ENCODE assay signal across 9 cellular contexts in the genomic region with DNA sequence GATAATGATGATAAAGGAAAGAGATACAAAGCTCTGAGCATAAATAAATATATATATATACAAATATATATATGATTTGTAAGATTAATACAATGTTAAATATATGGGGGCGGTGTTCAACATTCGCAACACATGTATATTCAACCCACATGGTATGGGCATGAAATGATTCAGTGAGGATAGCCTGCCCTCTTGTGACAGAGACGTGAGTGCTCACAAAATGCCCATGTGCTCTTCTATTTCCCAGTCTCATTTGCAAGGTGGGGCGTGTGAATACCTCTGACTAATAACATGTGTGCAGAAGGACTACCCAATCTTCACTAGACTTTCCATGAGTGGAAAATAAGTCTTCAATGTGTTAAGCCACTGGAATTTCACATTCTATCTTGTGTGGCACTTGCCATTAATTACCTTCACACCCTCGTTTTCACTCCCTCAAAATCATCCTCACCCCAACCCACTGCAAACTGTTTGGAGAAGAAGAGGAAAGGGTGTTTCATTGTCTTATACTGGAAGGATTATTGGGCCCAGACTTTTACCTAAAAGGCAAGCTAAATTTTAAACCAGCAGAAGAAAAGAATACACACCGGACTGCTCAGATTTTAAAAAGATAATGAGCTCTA. TPM values are rescaled to one million over a fixed set of nuclear protein-coding genes. Genes with fewer than 3 reads are reported as not detected.
DNase-seq lines count a peak whose midpoint lies in the region; ATAC-seq and TF ChIP-seq lines count a peak whose summit lies in the region.
"Had no signal": no experiment of that assay in that cellular context is flagged by ENCODE, and none has a peak within 500 bp of the region (broad histone marks: within the 10 kb centered on the region; RNA-seq: fewer than 3 reads in every experiment).

No MANE protein-coding gene starts in this region.

- no peak overlapping the region for H2AFZ ChIP-seq in smooth muscle cell (ENCODE audit: low read depth)

- H3K4me1 Mint-ChIP-seq in activated CD8-positive, alpha-beta T cell treated with anti-CD3 and anti-CD28 coated beads, Interleukin-2, amount 10 ng/mL, durations not matched to agents 7 days and 5 days (ENCODE audit: low read depth), result no peaks in the 10 kb centered on the region
- H3K4me1 Mint-ChIP-seq: activated naive CD8-positive, alpha-beta T cell treated with anti-CD3 and anti-CD28 coated beads, Interleukin-2, amount 10 ng/mL, durations not matched to agents 7 days and 5 days had no signal

- no peak overlapping the region for H3K4me3 Mint-ChIP-seq in activated CD8-positive, alpha-beta T cell treated with anti-CD3 and anti-CD28 coated beads, Interleukin-2, amount 10 ng/mL, durations not matched to agents 7 days and 5 days
- H3K4me3 Mint-ChIP-seq: activated naive CD8-positive, alpha-beta T cell treated with anti-CD3 and anti-CD28 coated beads, Interleukin-2, amount 10 ng/mL, durations not matched to agents 7 days and 5 days had no signal

- no peaks in the 10 kb centered on the region for H3K4me1 ChIP-seq in smooth muscle cell (ENCODE audit: low read depth)
- no peaks in the 10 kb centered on the region for H3K4me1 ChIP-seq in suprapubic skin

- POLR2A ChIA-PET in activated CD8-positive, alpha-beta T cell treated with anti-CD3 and anti-CD28 coated beads, Interleukin-2, amount 10 ng/mL, durations not matched to agents 7 days and 5 days (lab: Charles Lee), result no interaction called here

- H3K27me3 ChIP-seq in smooth muscle cell (ENCODE audit: low read depth) (peaks cover 4% of the 10 kb centered on the region), suprapubic skin (peaks cover 4% of the 10 kb centered on the region)

- DNase-seq in DMS 273 treated with DMSO at 0.1 percent for 48 hours (lab: John Stamatoyannopoulos, UW) (peak; percentile 35), NCI-H226 (peak; percentile 53), head of caudate nucleus (peak in 27 of 42 donors; percentile 2 to 54 (median 25)), smooth muscle cell (lab: John Stamatoyannopoulos, UW; ENCODE audit: unreplicated experiment) (no peak), suprapubic skin (ENCODE audit: low spot score in 2 of 2) (no peak)
- peak; percentile 48 for DNase-seq in activated CD8-positive, alpha-beta T cell treated with anti-CD3 and anti-CD28 coated beads, Interleukin-2, amount 10 ng/mL, durations not matched to agents 7 days and 5 days
- DNase-seq: activated naive CD8-positive, alpha-beta T cell treated with anti-CD3 and anti-CD28 coated beads, Interleukin-2, amount 10 ng/mL, durations not matched to agents 7 days and 5 days had no signal

- H3K27ac ChIP-seq in smooth muscle cell (ENCODE audit: low read depth) (no peak overlapping the region), suprapubic skin (no peak overlapping the region)

- H3K9ac ChIP-seq in smooth muscle cell (ENCODE audit: low read depth), result no peak overlapping the region

- 42% methylated on average over 6 of the region's 6 CpGs for WGBS in smooth muscle cell (ENCODE audit: low lambda C conversion rate)
- WGBS in suprapubic skin, result 26% methylated on average over 6 of the region's 6 CpGs

- no peaks in the 10 kb centered on the region for H3K9me3 Mint-ChIP-seq in activated CD8-positive, alpha-beta T cell treated with anti-CD3 and anti-CD28 coated beads, Interleukin-2, amount 10 ng/mL, durations not matched to agents 7 days and 5 days (ENCODE audit: insufficient read depth)
- H3K9me3 Mint-ChIP-seq: activated naive CD8-positive, alpha-beta T cell treated with anti-CD3 and anti-CD28 coated beads, Interleukin-2, amount 10 ng/mL, durations not matched to agents 7 days and 5 days had no signal

- H3K4me3 ChIP-seq in smooth muscle cell, result no peak overlapping the region
- H3K4me3 ChIP-seq in suprapubic skin, result no peak overlapping the region

- no peaks in the 10 kb centered on the region for H3K36me3 Mint-ChIP-seq in activated CD8-positive, alpha-beta T cell treated with anti-CD3 and anti-CD28 coated beads, Interleukin-2, amount 10 ng/mL, durations not matched to agents 7 days and 5 days (ENCODE audit: low read depth)
- H3K36me3 Mint-ChIP-seq: activated naive CD8-positive, alpha-beta T cell treated with anti-CD3 and anti-CD28 coated beads, Interleukin-2, amount 10 ng/mL, durations not matched to agents 7 days and 5 days had no signal

- intact Hi-C loops in head of caudate nucleus (cut with DNase I), result no loop called here

- no peak for TF ChIP-seq POLR2A in suprapubic skin (IDR thresholded peaks at IDR 0.05)

- no peaks in the 10 kb centered on the region for H3K79me2 ChIP-seq in smooth muscle cell (ENCODE audit: low read depth)

- H3K27ac Mint-ChIP-seq in activated CD8-positive, alpha-beta T cell treated with anti-CD3 and anti-CD28 coated beads, Interleukin-2, amount 10 ng/mL, durations not matched to agents 7 days and 5 days, result no peak overlapping the region
- H3K27ac Mint-ChIP-seq: activated naive CD8-positive, alpha-beta T cell treated with anti-CD3 and anti-CD28 coated beads, Interleukin-2, amount 10 ng/mL, durations not matched to agents 7 days and 5 days had no signal

- peak; percentile 45 for TF ChIP-seq CTCF in smooth muscle cell (IDR thresholded peaks at IDR 0.05; ENCODE audit: borderline replicate concordance, insufficient read depth, poor library complexity, severe bottlenecking)
- TF ChIP-seq CTCF in suprapubic skin (IDR thresholded peaks at IDR 0.05), result peak in 1 of 2 donors; percentile 62

- H3K36me3 ChIP-seq in smooth muscle cell (ENCODE audit: low read depth), result no peaks in the 10 kb centered on the region
- H3K36me3 ChIP-seq in suprapubic skin, result no peaks in the 10 kb centered on the region

- no peaks in the 10 kb centered on the region for H4K20me1 ChIP-seq in smooth muscle cell (ENCODE audit: low read depth)

- no peaks in the 10 kb centered on the region for H3F3A ChIP-seq in smooth muscle cell (ENCODE audit: low read depth)

- H3K4me2 ChIP-seq in smooth muscle cell, result no peak overlapping the region

- H3K27me3 Mint-ChIP-seq in activated CD8-positive, alpha-beta T cell treated with anti-CD3 and anti-CD28 coated beads, Interleukin-2, amount 10 ng/mL, durations not matched to agents 7 days and 5 days (ENCODE audit: low read depth), result peaks cover 31% of the 10 kb centered on the region

- CTCF ChIA-PET in activated CD8-positive, alpha-beta T cell treated with anti-CD3 and anti-CD28 coated beads, Interleukin-2, amount 10 ng/mL, durations not matched to agents 7 days and 5 days (lab: Charles Lee), result interaction anchor here (0.6 to 2.8 kb wide), 5 partner anchors 14 to 634 kb away, joined by 3 to 12 read pairs (median 5); no protein-coding TSS in a partner anchor

- H3K9me3 ChIP-seq in smooth muscle cell (replicated peaks; ENCODE audit: low read depth), result no peaks in the 10 kb centered on the region
- no peaks in the 10 kb centered on the region for H3K9me3 ChIP-seq in suprapubic skin

- no peak for TF ChIP-seq EP300 in suprapubic skin (IDR thresholded peaks at IDR 0.05)

- ATAC-seq in GM19035 (IDR thresholded peaks at IDR 0.05; ENCODE audit: unreplicated experiment) (peak; percentile 92), HG03159 (IDR thresholded peaks at IDR 0.05; ENCODE audit: unreplicated experiment) (peak; percentile 91)
- peak; percentile 67 for ATAC-seq in activated CD8-positive, alpha-beta T cell treated with anti-CD3 and anti-CD28 coated beads, Interleukin-2, amount 10 ng/mL, durations not matched to agents 7 days and 5 days

RNA-seq across cellular contexts. Expression of gene ASAH2, which starts 26.9 kb away (rescaled TPM):
- total RNA-seq in activated CD8-positive, alpha-beta T cell treated with anti-CD3 and anti-CD28 coated beads, Interleukin-2, amount 10 ng/mL, durations not matched to agents 7 days and 5 days, result 1 to 10 TPM; 1.8 to 2.3 TPM
- total RNA-seq in smooth muscle cell, result 1.3 and 4.1 TPM in 2 replicates
- polyA plus RNA-seq in smooth muscle cell, result 0.93 and 1.6 TPM in 2 replicates
- 1 to 10 TPM; 2.4 to 6.1 (median 4.6) TPM for total RNA-seq in suprapubic skin

Comparison
In these comparisons a context has a peak if more than half of its experiments do, and no peak if none do; other contexts are left out.
1. DNase-seq: peak in DMS 273 treated with DMSO at 0.1 percent for 48 hours (single experiment), NCI-H226 (single experiment), activated CD8-positive, alpha-beta T cell treated with anti-CD3 and anti-CD28 coated beads, Interleukin-2, amount 10 ng/mL, durations not matched to agents 7 days and 5 days (single experiment) and head of caudate nucleus (27 of 42); none in smooth muscle cell (single experiment) and suprapubic skin (0 of 2).
2. Peak in every context shown above with its lines, with median percentiles within 50 percentile points of each other: ATAC-seq.